In the genomic region with DNA sequence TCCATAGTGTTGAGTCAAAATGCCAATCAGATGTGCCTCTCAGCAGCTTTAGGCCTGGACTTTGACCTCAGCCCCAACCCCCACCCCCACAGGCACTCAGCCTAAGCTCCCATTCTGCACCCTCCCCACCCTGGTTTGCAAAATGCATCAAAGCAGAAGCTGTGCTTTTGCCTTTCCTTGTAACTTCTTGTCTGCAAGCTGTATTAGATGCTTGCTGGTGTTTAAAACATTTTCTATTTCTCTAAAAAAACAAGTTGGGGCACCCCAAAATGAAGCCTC, we compare ENCODE assay signal across 3 cellular contexts.
TF ChIP-seq lines count a peak whose summit lies in the region.

No MANE protein-coding gene starts in this region.

TF ChIP-seq in IMR-90, 13 proteins besides CTCF, POLR2A, EP300 and RAD21:
- TF ChIP-seq, protein P1, sequence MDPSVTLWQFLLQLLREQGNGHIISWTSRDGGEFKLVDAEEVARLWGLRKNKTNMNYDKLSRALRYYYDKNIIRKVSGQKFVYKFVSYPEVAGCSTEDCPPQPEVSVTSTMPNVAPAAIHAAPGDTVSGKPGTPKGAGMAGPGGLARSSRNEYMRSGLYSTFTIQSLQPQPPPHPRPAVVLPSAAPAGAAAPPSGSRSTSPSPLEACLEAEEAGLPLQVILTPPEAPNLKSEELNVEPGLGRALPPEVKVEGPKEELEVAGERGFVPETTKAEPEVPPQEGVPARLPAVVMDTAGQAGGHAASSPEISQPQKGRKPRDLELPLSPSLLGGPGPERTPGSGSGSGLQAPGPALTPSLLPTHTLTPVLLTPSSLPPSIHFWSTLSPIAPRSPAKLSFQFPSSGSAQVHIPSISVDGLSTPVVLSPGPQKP (IDR thresholded peaks at IDR 0.05; ENCODE audit: borderline replicate concordance, low read depth, low read length) = no peak
- no peak for TF ChIP-seq MXI1 (IDR thresholded peaks at IDR 0.05; ENCODE audit: borderline replicate concordance, low read depth, low read length)
TF ChIP-seq in IMR-90: peak in this region for 0.

TF ChIP-seq in H1, 55 proteins besides CTCF, POLR2A, EP300 and RAD21:
- no peak for TF ChIP-seq KDM1A (IDR thresholded peaks at IDR 0.05; ENCODE audit: borderline replicate concordance, low read length)
- TF ChIP-seq, protein P2, sequence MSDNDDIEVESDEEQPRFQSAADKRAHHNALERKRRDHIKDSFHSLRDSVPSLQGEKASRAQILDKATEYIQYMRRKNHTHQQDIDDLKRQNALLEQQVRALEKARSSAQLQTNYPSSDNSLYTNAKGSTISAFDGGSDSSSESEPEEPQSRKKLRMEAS (IDR thresholded peaks at IDR 0.05) = no peak
- no peak for TF ChIP-seq EGR1 (IDR thresholded peaks at IDR 0.05; ENCODE audit: borderline replicate concordance, low read depth, low read length)
- no peak for TF ChIP-seq CEBPB (IDR thresholded peaks at IDR 0.05; ENCODE audit: low read depth, low read length)
- no peak for TF ChIP-seq CREB1 (IDR thresholded peaks at IDR 0.05)
- TF ChIP-seq SP2 (IDR thresholded peaks at IDR 0.05; ENCODE audit: low read length) = no peak
- no peak for TF ChIP-seq YY1 (IDR thresholded peaks at IDR 0.05; ENCODE audit: low read depth, low read length)
- TF ChIP-seq JUN (IDR thresholded peaks at IDR 0.05; ENCODE audit: low read depth, low read length) = no peak
- TF ChIP-seq HDAC2 (IDR thresholded peaks at IDR 0.05; ENCODE audit: borderline replicate concordance in 1 of 2, low read depth in 2 of 2, low read length in 2 of 2) = no peak
- no peak for TF ChIP-seq POU5F1 (IDR thresholded peaks at IDR 0.05; ENCODE audit: low read depth, low read length)
- no peak for TF ChIP-seq KDM5A (IDR thresholded peaks at IDR 0.05; ENCODE audit: low read length)
- no peak for TF ChIP-seq SRF (IDR thresholded peaks at IDR 0.05; ENCODE audit: low read depth, low read length)
- no peak for TF ChIP-seq GABPA (IDR thresholded peaks at IDR 0.05; ENCODE audit: borderline replicate concordance, insufficient read depth, low read length)
- TF ChIP-seq RXRA (IDR thresholded peaks at IDR 0.05; ENCODE audit: insufficient read depth, low read depth, low read length) = no peak
- no peak for TF ChIP-seq TCF12 (IDR thresholded peaks at IDR 0.05; ENCODE audit: low read depth, low read length)
- TF ChIP-seq, protein P3, sequence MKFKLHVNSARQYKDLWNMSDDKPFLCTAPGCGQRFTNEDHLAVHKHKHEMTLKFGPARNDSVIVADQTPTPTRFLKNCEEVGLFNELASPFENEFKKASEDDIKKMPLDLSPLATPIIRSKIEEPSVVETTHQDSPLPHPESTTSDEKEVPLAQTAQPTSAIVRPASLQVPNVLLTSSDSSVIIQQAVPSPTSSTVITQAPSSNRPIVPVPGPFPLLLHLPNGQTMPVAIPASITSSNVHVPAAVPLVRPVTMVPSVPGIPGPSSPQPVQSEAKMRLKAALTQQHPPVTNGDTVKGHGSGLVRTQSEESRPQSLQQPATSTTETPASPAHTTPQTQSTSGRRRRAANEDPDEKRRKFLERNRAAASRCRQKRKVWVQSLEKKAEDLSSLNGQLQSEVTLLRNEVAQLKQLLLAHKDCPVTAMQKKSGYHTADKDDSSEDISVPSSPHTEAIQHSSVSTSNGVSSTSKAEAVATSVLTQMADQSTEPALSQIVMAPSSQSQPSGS (IDR thresholded peaks at IDR 0.05; ENCODE audit: low read length) = no peak
- no peak for TF ChIP-seq CTBP2 (IDR thresholded peaks at IDR 0.05; ENCODE audit: borderline replicate concordance, insufficient read depth, insufficient read length, low read length)
- TF ChIP-seq RFX5 (IDR thresholded peaks at IDR 0.05; ENCODE audit: borderline replicate concordance, low read depth, low read length) = no peak

TF ChIP-seq in WTC11, 78 proteins besides CTCF, POLR2A, EP300 and RAD21:
- no peak for TF ChIP-seq TEAD1 (CRISPR knock-in tag; IDR thresholded peaks at IDR 0.05)
- no peak for TF ChIP-seq NFATC4 (CRISPR knock-in tag; IDR thresholded peaks at IDR 0.05)
- TF ChIP-seq JUN (CRISPR knock-in tag; IDR thresholded peaks at IDR 0.05) = no peak
- TF ChIP-seq, protein P4, sequence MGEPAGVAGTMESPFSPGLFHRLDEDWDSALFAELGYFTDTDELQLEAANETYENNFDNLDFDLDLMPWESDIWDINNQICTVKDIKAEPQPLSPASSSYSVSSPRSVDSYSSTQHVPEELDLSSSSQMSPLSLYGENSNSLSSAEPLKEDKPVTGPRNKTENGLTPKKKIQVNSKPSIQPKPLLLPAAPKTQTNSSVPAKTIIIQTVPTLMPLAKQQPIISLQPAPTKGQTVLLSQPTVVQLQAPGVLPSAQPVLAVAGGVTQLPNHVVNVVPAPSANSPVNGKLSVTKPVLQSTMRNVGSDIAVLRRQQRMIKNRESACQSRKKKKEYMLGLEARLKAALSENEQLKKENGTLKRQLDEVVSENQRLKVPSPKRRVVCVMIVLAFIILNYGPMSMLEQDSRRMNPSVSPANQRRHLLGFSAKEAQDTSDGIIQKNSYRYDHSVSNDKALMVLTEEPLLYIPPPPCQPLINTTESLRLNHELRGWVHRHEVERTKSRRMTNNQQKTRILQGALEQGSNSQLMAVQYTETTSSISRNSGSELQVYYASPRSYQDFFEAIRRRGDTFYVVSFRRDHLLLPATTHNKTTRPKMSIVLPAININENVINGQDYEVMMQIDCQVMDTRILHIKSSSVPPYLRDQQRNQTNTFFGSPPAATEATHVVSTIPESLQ (CRISPR knock-in tag; IDR thresholded peaks at IDR 0.05) = no peak
- no peak for TF ChIP-seq ZNF317 (CRISPR knock-in tag; IDR thresholded peaks at IDR 0.05; ENCODE audit: borderline replicate concordance, low read depth)
- TF ChIP-seq, protein P5, sequence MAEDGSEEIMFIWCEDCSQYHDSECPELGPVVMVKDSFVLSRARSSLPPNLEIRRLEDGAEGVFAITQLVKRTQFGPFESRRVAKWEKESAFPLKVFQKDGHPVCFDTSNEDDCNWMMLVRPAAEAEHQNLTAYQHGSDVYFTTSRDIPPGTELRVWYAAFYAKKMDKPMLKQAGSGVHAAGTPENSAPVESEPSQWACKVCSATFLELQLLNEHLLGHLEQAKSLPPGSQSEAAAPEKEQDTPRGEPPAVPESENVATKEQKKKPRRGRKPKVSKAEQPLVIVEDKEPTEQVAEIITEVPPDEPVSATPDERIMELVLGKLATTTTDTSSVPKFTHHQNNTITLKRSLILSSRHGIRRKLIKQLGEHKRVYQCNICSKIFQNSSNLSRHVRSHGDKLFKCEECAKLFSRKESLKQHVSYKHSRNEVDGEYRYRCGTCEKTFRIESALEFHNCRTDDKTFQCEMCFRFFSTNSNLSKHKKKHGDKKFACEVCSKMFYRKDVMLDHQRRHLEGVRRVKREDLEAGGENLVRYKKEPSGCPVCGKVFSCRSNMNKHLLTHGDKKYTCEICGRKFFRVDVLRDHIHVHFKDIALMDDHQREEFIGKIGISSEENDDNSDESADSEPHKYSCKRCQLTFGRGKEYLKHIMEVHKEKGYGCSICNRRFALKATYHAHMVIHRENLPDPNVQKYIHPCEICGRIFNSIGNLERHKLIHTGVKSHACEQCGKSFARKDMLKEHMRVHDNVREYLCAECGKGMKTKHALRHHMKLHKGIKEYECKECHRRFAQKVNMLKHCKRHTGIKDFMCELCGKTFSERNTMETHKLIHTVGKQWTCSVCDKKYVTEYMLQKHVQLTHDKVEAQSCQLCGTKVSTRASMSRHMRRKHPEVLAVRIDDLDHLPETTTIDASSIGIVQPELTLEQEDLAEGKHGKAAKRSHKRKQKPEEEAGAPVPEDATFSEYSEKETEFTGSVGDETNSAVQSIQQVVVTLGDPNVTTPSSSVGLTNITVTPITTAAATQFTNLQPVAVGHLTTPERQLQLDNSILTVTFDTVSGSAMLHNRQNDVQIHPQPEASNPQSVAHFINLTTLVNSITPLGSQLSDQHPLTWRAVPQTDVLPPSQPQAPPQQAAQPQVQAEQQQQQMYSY (CRISPR knock-in tag; IDR thresholded peaks at IDR 0.05) = no peak
- no peak for TF ChIP-seq GRHL2 (CRISPR knock-in tag; IDR thresholded peaks at IDR 0.05; ENCODE audit: insufficient replicate concordance, severe bottlenecking)
- no peak for TF ChIP-seq NR1H2 (CRISPR knock-in tag; IDR thresholded peaks at IDR 0.05)
- TF ChIP-seq, protein P6, sequence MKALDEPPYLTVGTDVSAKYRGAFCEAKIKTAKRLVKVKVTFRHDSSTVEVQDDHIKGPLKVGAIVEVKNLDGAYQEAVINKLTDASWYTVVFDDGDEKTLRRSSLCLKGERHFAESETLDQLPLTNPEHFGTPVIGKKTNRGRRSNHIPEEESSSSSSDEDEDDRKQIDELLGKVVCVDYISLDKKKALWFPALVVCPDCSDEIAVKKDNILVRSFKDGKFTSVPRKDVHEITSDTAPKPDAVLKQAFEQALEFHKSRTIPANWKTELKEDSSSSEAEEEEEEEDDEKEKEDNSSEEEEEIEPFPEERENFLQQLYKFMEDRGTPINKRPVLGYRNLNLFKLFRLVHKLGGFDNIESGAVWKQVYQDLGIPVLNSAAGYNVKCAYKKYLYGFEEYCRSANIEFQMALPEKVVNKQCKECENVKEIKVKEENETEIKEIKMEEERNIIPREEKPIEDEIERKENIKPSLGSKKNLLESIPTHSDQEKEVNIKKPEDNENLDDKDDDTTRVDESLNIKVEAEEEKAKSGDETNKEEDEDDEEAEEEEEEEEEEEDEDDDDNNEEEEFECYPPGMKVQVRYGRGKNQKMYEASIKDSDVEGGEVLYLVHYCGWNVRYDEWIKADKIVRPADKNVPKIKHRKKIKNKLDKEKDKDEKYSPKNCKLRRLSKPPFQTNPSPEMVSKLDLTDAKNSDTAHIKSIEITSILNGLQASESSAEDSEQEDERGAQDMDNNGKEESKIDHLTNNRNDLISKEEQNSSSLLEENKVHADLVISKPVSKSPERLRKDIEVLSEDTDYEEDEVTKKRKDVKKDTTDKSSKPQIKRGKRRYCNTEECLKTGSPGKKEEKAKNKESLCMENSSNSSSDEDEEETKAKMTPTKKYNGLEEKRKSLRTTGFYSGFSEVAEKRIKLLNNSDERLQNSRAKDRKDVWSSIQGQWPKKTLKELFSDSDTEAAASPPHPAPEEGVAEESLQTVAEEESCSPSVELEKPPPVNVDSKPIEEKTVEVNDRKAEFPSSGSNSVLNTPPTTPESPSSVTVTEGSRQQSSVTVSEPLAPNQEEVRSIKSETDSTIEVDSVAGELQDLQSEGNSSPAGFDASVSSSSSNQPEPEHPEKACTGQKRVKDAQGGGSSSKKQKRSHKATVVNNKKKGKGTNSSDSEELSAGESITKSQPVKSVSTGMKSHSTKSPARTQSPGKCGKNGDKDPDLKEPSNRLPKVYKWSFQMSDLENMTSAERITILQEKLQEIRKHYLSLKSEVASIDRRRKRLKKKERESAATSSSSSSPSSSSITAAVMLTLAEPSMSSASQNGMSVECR (CRISPR knock-in tag; IDR thresholded peaks at IDR 0.05; ENCODE audit: borderline replicate concordance) = no peak
- no peak for TF ChIP-seq HMGA2 (CRISPR knock-in tag; IDR thresholded peaks at IDR 0.05)
- TF ChIP-seq GABPB1 (CRISPR knock-in tag; IDR thresholded peaks at IDR 0.05) = no peak
- no peak for TF ChIP-seq IRF2 (CRISPR knock-in tag; IDR thresholded peaks at IDR 0.05; ENCODE audit: borderline replicate concordance, low read depth)
- no peak for TF ChIP-seq ATF1 (CRISPR knock-in tag; IDR thresholded peaks at IDR 0.05)
- TF ChIP-seq, protein P7, sequence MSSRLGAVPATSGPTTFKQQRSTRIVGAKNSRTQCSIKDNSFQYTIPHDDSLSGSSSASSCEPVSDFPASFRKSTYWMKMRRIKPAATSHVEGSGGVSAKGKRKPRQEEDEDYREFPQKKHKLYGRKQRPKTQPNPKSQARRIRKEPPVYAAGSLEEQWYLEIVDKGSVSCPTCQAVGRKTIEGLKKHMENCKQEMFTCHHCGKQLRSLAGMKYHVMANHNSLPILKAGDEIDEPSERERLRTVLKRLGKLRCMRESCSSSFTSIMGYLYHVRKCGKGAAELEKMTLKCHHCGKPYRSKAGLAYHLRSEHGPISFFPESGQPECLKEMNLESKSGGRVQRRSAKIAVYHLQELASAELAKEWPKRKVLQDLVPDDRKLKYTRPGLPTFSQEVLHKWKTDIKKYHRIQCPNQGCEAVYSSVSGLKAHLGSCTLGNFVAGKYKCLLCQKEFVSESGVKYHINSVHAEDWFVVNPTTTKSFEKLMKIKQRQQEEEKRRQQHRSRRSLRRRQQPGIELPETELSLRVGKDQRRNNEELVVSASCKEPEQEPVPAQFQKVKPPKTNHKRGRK (CRISPR knock-in tag; IDR thresholded peaks at IDR 0.05; ENCODE audit: borderline replicate concordance) = no peak
- TF ChIP-seq TP53 (CRISPR knock-in tag; IDR thresholded peaks at IDR 0.05) = no peak
- TF ChIP-seq MXD4 (CRISPR knock-in tag; IDR thresholded peaks at IDR 0.05; ENCODE audit: borderline replicate concordance) = no peak
- no peak for TF ChIP-seq NFE2L1 (CRISPR knock-in tag; IDR thresholded peaks at IDR 0.05)
- TF ChIP-seq, protein P8, sequence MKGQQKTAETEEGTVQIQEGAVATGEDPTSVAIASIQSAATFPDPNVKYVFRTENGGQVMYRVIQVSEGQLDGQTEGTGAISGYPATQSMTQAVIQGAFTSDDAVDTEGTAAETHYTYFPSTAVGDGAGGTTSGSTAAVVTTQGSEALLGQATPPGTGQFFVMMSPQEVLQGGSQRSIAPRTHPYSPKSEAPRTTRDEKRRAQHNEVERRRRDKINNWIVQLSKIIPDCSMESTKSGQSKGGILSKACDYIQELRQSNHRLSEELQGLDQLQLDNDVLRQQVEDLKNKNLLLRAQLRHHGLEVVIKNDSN (CRISPR knock-in tag; IDR thresholded peaks at IDR 0.05) = no peak
